In the genomic region with DNA sequence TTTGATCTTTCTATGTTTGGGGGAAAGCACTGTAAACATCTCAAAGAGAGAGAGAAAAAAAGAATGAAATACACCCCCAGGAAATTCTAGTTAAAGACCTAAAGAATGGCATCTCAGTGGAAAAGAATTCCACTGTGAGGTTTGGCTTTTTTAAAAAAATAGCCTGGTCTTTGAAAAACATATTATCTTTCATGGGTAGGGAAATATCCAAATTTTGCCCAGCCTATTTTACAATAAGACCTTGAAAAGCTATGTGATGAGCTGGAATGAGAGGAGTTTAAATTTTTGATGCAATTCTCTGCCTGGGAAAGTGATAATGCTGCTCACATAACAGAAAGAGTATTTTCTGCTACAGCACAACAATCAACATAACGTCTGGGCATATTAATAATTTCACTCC, we compare ENCODE assay signal across 28 cellular contexts.
DNase-seq lines count a peak whose midpoint lies in the region; ATAC-seq and TF ChIP-seq lines count a peak whose summit lies in the region.
"Had no signal": no experiment of that assay in that cellular context is flagged by ENCODE, and none has a peak within 500 bp of the region (broad histone marks: within the 10 kb centered on the region; RNA-seq: fewer than 3 reads in every experiment).

No MANE protein-coding gene starts in this region.

- intact Hi-C loops in sigmoid colon (cut with DNase I), result no loop called here

- H3K9me3 ChIP-seq in GM23248 (ENCODE audit: low read depth) (no peaks in the 10 kb centered on the region), sigmoid colon (no peaks in the 10 kb centered on the region)
- H3K9me3 ChIP-seq: Caco-2, SJCRH30 had no signal

- no peaks in the 10 kb centered on the region for H3K36me3 Mint-ChIP-seq in chondrocyte (ENCODE audit: low read depth)
- H3K36me3 Mint-ChIP-seq: CD8-positive, alpha-beta T cell had no signal

- DNase-seq in EH (ENCODE audit: low read depth), result peak; percentile 43
- DNase-seq in GM23248, result no peak
- DNase-seq in chondrocyte (ENCODE audit: low spot score), result no peak
- DNase-seq in sigmoid colon, result no peak
- no peak for DNase-seq in RKO (ENCODE audit: low spot score)
- no peak for DNase-seq in activated gamma-delta T cell (lab: John Stamatoyannopoulos, UW)
- no peak for DNase-seq in DMS53 treated with DMSO at 0.1 percent for 48 hours (lab: John Stamatoyannopoulos, UW; ENCODE audit: unreplicated experiment)
- DNase-seq: Caco-2; CD8-positive, alpha-beta T cell; DMS 273 treated with DMSO at 0.1 percent for 48 hours; DMS79 treated with DMSO at 0.1 percent for 48 hours; H9; Karpas-422; NCI-H1092 treated with DMSO at 0.1 percent for 48 hours; NCI-H1436; NCI-H187; NCI-H2081 treated with DMSO at 0.1 percent for 48 hours; NCI-H2171; NCI-H226; NCI-H510A; NCI-H69; OCI-M1 had no signal

- in situ Hi-C loops in GM23248 (cut with MboI), result no loop called here

- H3K9me3 Mint-ChIP-seq in chondrocyte (ENCODE audit: low read depth), result no peaks in the 10 kb centered on the region
- H3K9me3 Mint-ChIP-seq: CD8-positive, alpha-beta T cell; GM23338; H9 had no signal

- no peaks in the 10 kb centered on the region for H3K9me2 ChIP-seq in GM23248 (ENCODE audit: insufficient read depth)

- peak overlapping the region; percentile 13; the same call in 1 of the 2 replicates for H3K9ac ChIP-seq in GM23248

- TF ChIP-seq CTCF in chondrocyte (IDR thresholded peaks at IDR 0.05) (no peak), sigmoid colon (IDR thresholded peaks at IDR 0.05) (no peak)

- no peaks in the 10 kb centered on the region for H4K20me1 ChIP-seq in GM23248 (ENCODE audit: insufficient read depth)

- peaks cover 94% of the 10 kb centered on the region for H3K4me1 ChIP-seq in GM23248 (ENCODE audit: insufficient read depth)
- peaks cover 0 to 40% (median 38%) of the 10 kb centered on the region in 4 donors for H3K4me1 ChIP-seq in sigmoid colon

- H3K4me3 Mint-ChIP-seq in chondrocyte (ENCODE audit: unreplicated experiment), result no peak overlapping the region
- H3K4me3 Mint-ChIP-seq: B cell; CD8-positive, alpha-beta T cell; GM23338; H9 had no signal

- H2AFZ ChIP-seq in GM23248, result no peak overlapping the region
- H2AFZ ChIP-seq: GM23338 had no signal

- peak overlapping the region; percentile 10 for H3K27ac Mint-ChIP-seq in chondrocyte (ENCODE audit: unreplicated experiment)
- H3K27ac Mint-ChIP-seq: B cell; CD8-positive, alpha-beta T cell; GM23338; H9 had no signal

- no peaks in the 10 kb centered on the region for H3K27me3 Mint-ChIP-seq in chondrocyte (ENCODE audit: low read depth)
- H3K27me3 Mint-ChIP-seq: B cell had no signal

- no peak for TF ChIP-seq EP300 in sigmoid colon (IDR thresholded peaks at IDR 0.05)

- TF ChIP-seq POLR2A in sigmoid colon (IDR thresholded peaks at IDR 0.05), result no peak

- peak overlapping the region; percentile 29 for H3K4me2 ChIP-seq in GM23248 (ENCODE audit: unreplicated experiment)
- H3K4me2 ChIP-seq: GM23338 had no signal

- H3K36me3 ChIP-seq in GM23248 (ENCODE audit: low read depth) (no peaks in the 10 kb centered on the region), sigmoid colon (no peaks in the 10 kb centered on the region)
- H3K36me3 ChIP-seq: SJCRH30 had no signal

- H3K79me2 ChIP-seq in GM23248 (ENCODE audit: insufficient read depth), result peaks cover 47% of the 10 kb centered on the region

- peaks cover 94% of the 10 kb centered on the region for H3F3A ChIP-seq in GM23248 (ENCODE audit: insufficient read depth)

- 58 to 60% methylated on average over 1 of the region's 1 CpG for WGBS in GM23248 (ENCODE audit: low coverage in 1 of 2, low lambda C conversion rate in 2 of 2, missing lambda C conversion rate in 2 of 2), 2 experiments
- 47 to 78% methylated on average over 1 of the region's 1 CpG for WGBS in sigmoid colon, 2 donors

- peaks cover 65% of the 10 kb centered on the region for H3K4me1 Mint-ChIP-seq in chondrocyte (ENCODE audit: low read depth)
- H3K4me1 Mint-ChIP-seq: B cell had no signal

- H3K4me3 ChIP-seq in GM23248, result no peak overlapping the region
- no peak overlapping the region for H3K4me3 ChIP-seq in sigmoid colon
- H3K4me3 ChIP-seq: GM23338, SJCRH30 had no signal

- peak overlapping the region; percentile 98 for H3K27ac ChIP-seq in GM23248
- H3K27ac ChIP-seq in sigmoid colon, result peak overlapping the region in 3 of 4 donors; percentile 80 to 93 (median 84)
- H3K27ac ChIP-seq: C4-2B, HL-60 had no signal

- H3K27me3 ChIP-seq in GM23248 (replicated peaks; ENCODE audit: insufficient read depth) (no peaks in the 10 kb centered on the region), sigmoid colon (no peaks in the 10 kb centered on the region)
- H3K27me3 ChIP-seq: SJCRH30 had no signal

- ATAC-seq in HG03095 (IDR thresholded peaks at IDR 0.05; ENCODE audit: unreplicated experiment), result no peak
- ATAC-seq: CD8-positive, alpha-beta T cell; GM23338 had no signal
